Comparison of ENCODE assay signal across 1 cellular context in the genomic region with DNA sequence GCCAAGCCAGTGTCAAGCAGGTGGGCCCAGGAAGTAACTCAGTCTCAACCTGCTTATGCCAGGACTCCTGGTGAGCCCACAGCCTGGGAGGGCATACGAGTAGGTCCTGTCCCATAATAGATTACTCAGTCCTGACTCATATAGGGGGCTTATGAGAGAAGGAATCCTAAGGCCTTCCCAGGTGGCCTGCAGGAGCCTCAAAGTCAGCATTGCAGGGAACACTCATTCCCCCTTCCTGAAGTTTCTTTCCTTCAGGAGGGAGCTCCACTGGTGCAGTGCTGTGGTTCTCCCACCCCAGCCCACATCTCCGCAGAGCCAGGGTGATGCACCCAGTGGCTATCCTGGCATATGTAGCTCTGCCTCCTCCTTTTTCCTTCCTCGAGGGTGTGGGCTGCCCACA.
TF ChIP-seq lines count a peak whose summit lies in the region.

No MANE protein-coding gene starts in this region.

TF ChIP-seq in H1, 55 proteins besides CTCF, POLR2A, EP300 and RAD21:
- TF ChIP-seq EGR1 (IDR thresholded peaks at IDR 0.05; ENCODE audit: borderline replicate concordance, low read depth, low read length): no peak
- no peak for TF ChIP-seq FOSL1 (IDR thresholded peaks at IDR 0.05; ENCODE audit: insufficient read depth, low read depth, low read length)
TF ChIP-seq in H1: peak in this region for 0.
